ENCODE assay signal across 30 cellular contexts in the genomic region with DNA sequence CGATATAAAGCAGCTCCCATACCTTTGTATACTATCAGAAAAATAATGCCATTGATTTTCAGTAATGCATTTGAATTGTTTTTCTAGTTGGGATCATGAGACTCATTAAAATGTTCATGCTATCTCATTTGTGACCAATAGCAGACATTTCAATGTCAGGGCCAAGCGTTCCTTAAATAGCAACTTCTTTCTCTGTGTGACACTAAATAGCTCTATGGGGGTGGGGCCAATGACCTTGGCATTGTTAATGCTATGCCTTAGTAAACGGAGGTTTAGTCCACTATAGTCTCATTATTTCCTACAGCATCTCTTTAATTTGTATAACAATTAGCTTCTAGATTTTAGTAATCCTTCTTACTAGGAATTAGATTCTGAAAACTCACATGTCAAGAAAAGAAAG. TPM values are rescaled to one million over a fixed set of nuclear protein-coding genes. Genes with fewer than 3 reads are reported as not detected.
"Had no signal": no experiment of that assay in that cellular context is flagged by ENCODE, and none has a peak within 500 bp of the region (broad histone marks: within the 10 kb centered on the region; RNA-seq: fewer than 3 reads in every experiment).

No MANE protein-coding gene starts in this region.

- H3K4me3 ChIP-seq: PC-9, SJCRH30, SK-N-MC had no signal

- H3K27me3 ChIP-seq: SJCRH30 had no signal

- DNase-seq: activated B cell treated with CpG ODN at 0.5 μM for 24 hours; activated CD4-positive, alpha-beta memory T cell treated with anti-CD3 and anti-CD28 coated beads, Interleukin-2, amount 10 ng/mL, durations not matched to agents 7 days and 5 days; activated CD4-positive, alpha-beta T cell treated with anti-CD3 and anti-CD28 coated beads for 1 hour; activated CD4-positive, alpha-beta T cell treated with anti-CD3 and anti-CD28 coated beads for 48 hours; activated CD8-positive, alpha-beta memory T cell treated with anti-CD3 and anti-CD28 coated beads for 24 hours; activated CD8-positive, alpha-beta memory T cell treated with anti-CD3 and anti-CD28 coated beads, Interleukin-2, amount 10 ng/mL, durations not matched to agents 7 days and 5 days; activated CD8-positive, alpha-beta memory T cell treated with anti-CD3 and anti-CD28 coated beads, Interleukin-2, amount 50 U/mL, for 48 hours; activated effector memory CD4-positive, alpha-beta T cell treated with Interleukin-2 at 50 U/mL for 16 hours; activated naive CD4-positive, alpha-beta T cell treated with anti-CD3 and anti-CD28 coated beads, Interleukin-2, amount 10 ng/mL, durations not matched to agents 7 days and 5 days; activated naive CD8-positive, alpha-beta T cell treated with anti-CD3 and anti-CD28 coated beads, Interleukin-2, amount 50 U/mL, for 24 hours; activated T-cell treated with anti-CD3 and anti-CD28 coated beads, Interleukin-2, amount 50 U/mL, for 48 hours; anterior cingulate cortex; Karpas-422; KBM-7; NCI-H1105; NCI-H1417 treated with DMSO at 0.1 percent for 48 hours; NCI-H187 treated with DMSO at 0.1 percent for 48 hours; NCI-H2081; NCI-H2171 treated with DMSO at 0.1 percent for 48 hours; NCI-H226; NCI-H446 treated with DMSO at 0.1 percent for 48 hours; NCI-H524 treated with DMSO at 0.1 percent for 48 hours; NCI-H748 treated with DMSO at 0.1 percent for 48 hours; NK-92 treated with Interleukin-12 subunit alpha and Interleukin-12 subunit beta, amount 100 ng/mL, for 24 hours; PC-9; SHP77; SJCRH30 had no signal

- H3K4me2 ChIP-seq: PC-9 had no signal

- H2AFZ ChIP-seq: PC-9 had no signal

- H3K36me3 ChIP-seq: SJCRH30 had no signal

- H3K27ac ChIP-seq: PC-9, RWPE1, SJCRH30, SK-N-MC, VCaP had no signal

- ATAC-seq: activated CD8-positive, alpha-beta memory T cell treated with anti-CD3 and anti-CD28 coated beads, Interleukin-2, amount 10 ng/mL, durations not matched to agents 7 days and 5 days; activated naive CD8-positive, alpha-beta T cell treated with anti-CD3 and anti-CD28 coated beads, Interleukin-2, amount 50 U/mL, for 24 hours had no signal

RNA-seq across cellular contexts. Expression of a gene that starts 48.6 kb away (rescaled TPM):
- total RNA-seq: activated CD4-positive, alpha-beta memory T cell treated with anti-CD3 and anti-CD28 coated beads, Interleukin-2, amount 10 ng/mL, durations not matched to agents 7 days and 5 days; activated CD8-positive, alpha-beta memory T cell treated with anti-CD3 and anti-CD28 coated beads, Interleukin-2, amount 10 ng/mL, durations not matched to agents 7 days and 5 days had no signal
